8 cellular contexts compared by ENCODE assay signal in genomic region chr2:20595439-20596192, GRCh38.
DNase-seq lines count a peak whose midpoint lies in the region; ATAC-seq and TF ChIP-seq lines count a peak whose summit lies in the region.

No MANE protein-coding gene starts in this region.

- H3K36me3 ChIP-seq in HAP-1 (replicated peaks), result no peaks in the 10 kb centered on the region

- no peaks in the 10 kb centered on the region for H3K27me3 ChIP-seq in HAP-1 (ENCODE audit: low read depth)

- peaks cover 8% of the 10 kb centered on the region for H3K36me3 Mint-ChIP-seq in memory B cell

- peak; percentile 36 for TF ChIP-seq POLR2A in GM15510 (IDR thresholded peaks at IDR 0.05; ENCODE audit: borderline replicate concordance, extremely low read depth, insufficient read length)

- DNase-seq in KBM-7, result peak; percentile 48
- DNase-seq in astrocyte of the cerebellum (ENCODE audit: low read depth), result peak; percentile 80
- peak; percentile 15 to 28 for DNase-seq in memory B cell (ENCODE audit: low spot score in 2 of 2)
- DNase-seq in DMS 273 (lab: John Stamatoyannopoulos, UW; ENCODE audit: unreplicated experiment), result no peak
- DNase-seq in HAP-1 (ENCODE audit: low spot score in 2 of 2), result no peak
- DNase-seq in putamen (ENCODE audit: low spot score), result no peak

- peak overlapping the region; percentile 63 for H3K4me3 Mint-ChIP-seq in memory B cell

- peaks cover 28% of the 10 kb centered on the region for H3K4me1 Mint-ChIP-seq in memory B cell

- peak overlapping the region; percentile 25 for H3K27ac Mint-ChIP-seq in memory B cell

- H3K4me3 ChIP-seq in astrocyte of the cerebellum (ENCODE audit: low read depth, low read length), result no peak overlapping the region
- no peak overlapping the region for H3K4me3 ChIP-seq in HAP-1

- peaks cover 15% of the 10 kb centered on the region for H3K27me3 Mint-ChIP-seq in memory B cell

- in situ Hi-C loops in KBM-7 (cut with MboI; ENCODE audit: low pct_unique_long_range_greater_than_20kb, low sequenced_read_pairs) (no loop called here), astrocyte of the cerebellum (cut with HindIII; ENCODE audit: low sequenced_read_pairs) (no loop called here), HAP-1 (cut with MboI; ENCODE audit: low sequenced_read_pairs) (no loop called here)

- TF ChIP-seq CTCF in astrocyte of the cerebellum (IDR thresholded peaks at IDR 0.05; ENCODE audit: low read depth, low read length, missing control alignments), result no peak

- no peaks in the 10 kb centered on the region for H3K9me3 ChIP-seq in HAP-1

- no peaks in the 10 kb centered on the region for H3K9me3 Mint-ChIP-seq in memory B cell

- ATAC-seq in GM21717 (IDR thresholded peaks at IDR 0.05; ENCODE audit: unreplicated experiment), result peak; percentile 90
- peak; percentile 91 for ATAC-seq in memory B cell (ENCODE audit: low read depth)

- peaks cover 22% of the 10 kb centered on the region for H3K4me1 ChIP-seq in HAP-1

Comparison
In these comparisons a context has a peak if more than half of its experiments do, and no peak if none do; other contexts are left out.
1. DNase-seq: peak in KBM-7 (single experiment), astrocyte of the cerebellum (single experiment) and memory B cell (2 of 2); none in DMS 273 (single experiment), HAP-1 (0 of 2) and putamen (single experiment).